Comparison of ENCODE assay signal across 1 cellular context in the genomic region with DNA sequence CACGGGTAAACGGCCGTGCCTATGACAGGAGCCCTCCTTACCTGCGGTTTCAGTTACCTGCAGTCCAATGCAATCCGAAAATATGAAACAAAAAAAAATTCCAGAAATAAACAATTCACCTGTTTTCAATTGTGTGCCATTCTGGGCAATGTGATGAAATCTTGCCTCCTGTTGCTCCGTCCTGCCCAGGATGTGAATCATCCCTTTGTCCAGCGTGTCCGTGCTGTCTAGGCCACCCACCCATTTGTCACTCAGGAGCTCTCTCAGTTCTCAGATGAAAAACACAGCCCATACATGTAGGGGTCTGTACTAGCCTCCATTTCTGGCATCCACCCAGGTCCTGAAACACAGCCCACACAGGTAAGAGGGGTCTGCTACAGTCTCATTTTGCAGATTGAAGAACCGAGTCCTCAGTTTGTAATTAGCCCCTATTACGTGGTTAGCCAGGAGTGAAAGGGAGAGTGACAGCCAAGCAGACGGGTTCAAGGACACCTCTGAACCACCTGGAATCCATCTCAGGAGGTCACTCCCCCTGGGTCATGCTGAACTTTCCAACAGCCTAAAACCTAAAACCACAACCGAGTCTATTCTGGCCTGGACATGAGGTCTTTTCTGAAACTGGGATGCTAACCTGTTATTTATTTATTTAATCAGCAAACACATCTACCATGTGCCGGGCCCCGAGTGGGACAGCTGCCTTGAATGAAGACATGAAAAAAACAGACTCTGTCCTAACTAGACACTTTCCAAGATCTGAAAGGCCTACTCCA.
TF ChIP-seq lines count a peak whose summit lies in the region.

No MANE protein-coding gene starts in this region.

TF ChIP-seq in IMR-90, 13 proteins besides CTCF, POLR2A, EP300 and RAD21:
- no peak for TF ChIP-seq NFE2L2 (IDR thresholded peaks at IDR 0.05; ENCODE audit: low read depth, low read length)
- TF ChIP-seq MAZ (IDR thresholded peaks at IDR 0.05; ENCODE audit: borderline replicate concordance, low read depth, low read length) = no peak
- no peak for TF ChIP-seq FOS (IDR thresholded peaks at IDR 0.05; ENCODE audit: low read depth, low read length)
- TF ChIP-seq RCOR1 (IDR thresholded peaks at IDR 0.05; ENCODE audit: insufficient replicate concordance, low read length) = no peak
- no peak for TF ChIP-seq BHLHE40 (IDR thresholded peaks at IDR 0.05; ENCODE audit: low read depth, low read length)
- no peak for TF ChIP-seq SMC3 (IDR thresholded peaks at IDR 0.05; ENCODE audit: low read depth, low read length)
- TF ChIP-seq RFX5 (IDR thresholded peaks at IDR 0.05; ENCODE audit: low read depth, low read length) = no peak
- TF ChIP-seq MXI1 (IDR thresholded peaks at IDR 0.05; ENCODE audit: borderline replicate concordance, low read depth, low read length) = no peak
